Comparison of ENCODE assay signal across 18 cellular contexts in the genomic region with DNA sequence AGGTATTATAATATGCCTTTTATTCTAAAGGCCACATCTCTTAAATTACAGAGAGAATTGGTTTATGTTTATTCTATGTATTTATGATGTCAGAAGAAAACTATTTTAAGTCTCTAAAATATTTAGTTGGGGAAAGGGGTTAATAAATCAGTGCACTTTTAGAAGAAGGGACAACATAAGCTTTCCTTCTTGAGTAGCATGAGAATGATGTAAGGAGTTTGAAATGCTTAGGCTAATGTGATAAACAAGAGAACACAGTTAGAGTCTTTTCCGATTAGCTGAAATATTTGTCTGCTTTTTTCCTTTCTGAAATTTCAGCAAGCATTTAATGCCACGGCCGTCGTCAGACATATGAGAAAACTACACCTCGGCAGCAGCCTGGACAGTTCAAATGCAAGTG.
A peak's percentile ranks its signal among the peaks of the same experiment; 100 is the strongest.
DNase-seq lines count a peak whose midpoint lies in the region; ATAC-seq and TF ChIP-seq lines count a peak whose summit lies in the region.
"Had no signal": no experiment of that assay in that cellular context is flagged by ENCODE, and none has a peak within 500 bp of the region (broad histone marks: within the 10 kb centered on the region; RNA-seq: fewer than 3 reads in every experiment).

No MANE protein-coding gene starts in this region.

- peak; percentile 23 for DNase-seq in AG04449 (ENCODE audit: low read depth, low spot score)
- DNase-seq in amniotic epithelial cell (ENCODE audit: low read depth) = peak; percentile 22
- peak; percentile 65 for DNase-seq in fibroblast of villous mesenchyme (ENCODE audit: low read depth)
- peak; percentile 82 for DNase-seq in retinal pigment epithelial cell (ENCODE audit: low read depth)
- DNase-seq in NOMO-1 treated with DMSO at 0.1 percent for 48 hours (lab: John Stamatoyannopoulos, UW; ENCODE audit: unreplicated experiment) = no peak
- DNase-seq in activated T-cell treated with anti-CD3 and anti-CD28 coated beads, Interleukin-2, amount 50 U/mL, for 1 hour = no peak
- DNase-seq: C1 segment of cervical spinal cord, GM23248, NCI-H1092 treated with DMSO at 0.1 percent for 48 hours, NCI-H2081 treated with DMSO at 0.1 percent for 48 hours, NCI-H510A, NCI-H774, OCI-M1, Right ventricle myocardium superior had no signal

- H3K4me3 ChIP-seq in AG04449 (ENCODE audit: low read depth, low read length) (no peak overlapping the region), fibroblast of villous mesenchyme (ENCODE audit: low read depth, low read length) (no peak overlapping the region), retinal pigment epithelial cell (ENCODE audit: low read length) (no peak overlapping the region)
- H3K4me3 ChIP-seq: GM23248, HAP-1, K562, SK-N-MC had no signal

- TF ChIP-seq CTCF in AG04449 (IDR thresholded peaks at IDR 0.05; ENCODE audit: insufficient read depth, low read length, missing control alignments) = no peak
- no peak for TF ChIP-seq CTCF in fibroblast of villous mesenchyme (IDR thresholded peaks at IDR 0.05; ENCODE audit: insufficient read depth, low read depth, low read length)
- no peak for TF ChIP-seq CTCF in retinal pigment epithelial cell (conservative IDR thresholded peaks at IDR 0.05; ENCODE audit: low read depth, low read length)

- POLR2A ChIA-PET in AG04449 (lab: Yijun Ruan, JAX) = no interaction called here

- CTCF ChIA-PET in AG04449 (lab: Yijun Ruan, JAX) = no interaction called here

- ATAC-seq in HG03342 (IDR thresholded peaks at IDR 0.05; ENCODE audit: unreplicated experiment) = no peak
- ATAC-seq: K562 had no signal

Comparison
In these comparisons a context has a peak if more than half of its experiments do, and no peak if none do; other contexts are left out.
1. DNase-seq: peak in AG04449 (single experiment), amniotic epithelial cell (single experiment), fibroblast of villous mesenchyme (single experiment) and retinal pigment epithelial cell (single experiment); none in NOMO-1 treated with DMSO at 0.1 percent for 48 hours (single experiment) and activated T-cell treated with anti-CD3 and anti-CD28 coated beads, Interleukin-2, amount 50 U/mL, for 1 hour (single experiment).